In the genomic region with DNA sequence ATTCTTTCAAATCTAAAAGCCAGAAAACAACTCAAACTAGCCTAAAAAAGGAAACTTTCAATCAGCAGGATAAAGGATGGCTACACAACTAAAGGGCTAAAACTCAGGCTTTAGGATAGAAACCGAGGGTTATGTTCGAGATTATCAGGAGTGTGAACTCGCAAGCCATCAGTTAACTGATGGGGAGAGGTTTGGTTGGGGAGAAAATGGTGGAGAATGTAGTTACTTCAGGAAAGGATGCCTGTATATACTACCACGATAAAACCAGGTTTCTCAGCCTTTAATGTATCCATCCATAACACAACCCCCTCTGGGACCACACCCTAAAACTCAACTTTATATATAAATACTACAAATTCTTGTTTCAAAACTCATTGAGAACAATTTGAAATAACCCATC, we compare ENCODE assay signal across 20 cellular contexts. TPM values are rescaled to one million over a fixed set of nuclear protein-coding genes. Genes with fewer than 3 reads are reported as not detected.
DNase-seq lines count a peak whose midpoint lies in the region; ATAC-seq, FAIRE-seq and TF ChIP-seq lines count a peak whose summit lies in the region.
"Had no signal": no experiment of that assay in that cellular context is flagged by ENCODE, and none has a peak within 500 bp of the region (broad histone marks: within the 10 kb centered on the region; RNA-seq: fewer than 3 reads in every experiment).

No MANE protein-coding gene starts in this region.

- H3K4me3 ChIP-seq in CD4-positive, CD25-positive, alpha-beta regulatory T cell (ENCODE audit: low read depth, low read length): no peak overlapping the region
- H3K4me3 ChIP-seq: esophagus squamous epithelium, skin epidermis, stomach, upper lobe of right lung had no signal

- no peaks in the 10 kb centered on the region for H3K9me3 Mint-ChIP-seq in CD4-positive, CD25-positive, alpha-beta regulatory T cell
- no peaks in the 10 kb centered on the region for H3K9me3 Mint-ChIP-seq in activated naive CD8-positive, alpha-beta T cell treated with anti-CD3 and anti-CD28 coated beads for 36 hours
- H3K9me3 Mint-ChIP-seq in naive B cell (no peaks in the 10 kb centered on the region), immature natural killer cell (no peaks in the 10 kb centered on the region)
- H3K9me3 Mint-ChIP-seq: neural crest cell had no signal

- H3K4me1 Mint-ChIP-seq in CD4-positive, CD25-positive, alpha-beta regulatory T cell: peaks cover 2 to 19% (median 7%) of the 10 kb centered on the region in 4 donors
- H3K4me1 Mint-ChIP-seq in activated naive CD8-positive, alpha-beta T cell treated with anti-CD3 and anti-CD28 coated beads for 36 hours: peaks cover 5% of the 10 kb centered on the region
- H3K4me1 Mint-ChIP-seq in naive B cell (peaks cover 0 to 4% (median under 1%) of the 10 kb centered on the region in 3 donors), immature natural killer cell (peaks cover 2 to 28% of the 10 kb centered on the region in 2 donors)

- no peak for ATAC-seq in CD4-positive, CD25-positive, alpha-beta regulatory T cell (ENCODE audit: low read depth in 2 of 2)
- ATAC-seq in naive B cell (ENCODE audit: low read depth in 2 of 2) (no peak), GM18909 (IDR thresholded peaks at IDR 0.05; ENCODE audit: poor library complexity, unreplicated experiment) (no peak)
- ATAC-seq: left cardiac atrium, upper lobe of right lung had no signal

- H3K27ac Mint-ChIP-seq in CD4-positive, CD25-positive, alpha-beta regulatory T cell: peak overlapping the region in 2 of 3 donors; percentile 12 to 57
- H3K27ac Mint-ChIP-seq in activated naive CD8-positive, alpha-beta T cell treated with anti-CD3 and anti-CD28 coated beads for 36 hours: peak overlapping the region; percentile 30
- H3K27ac Mint-ChIP-seq in naive B cell (peak overlapping the region in 4 of 6 donors; percentile 10 to 84 (median 50)), immature natural killer cell (peak overlapping the region in 3 of 6 donors; percentile 15 to 48 (median 17))

- no peaks in the 10 kb centered on the region for H3K9me3 ChIP-seq in CD4-positive, CD25-positive, alpha-beta regulatory T cell (ENCODE audit: control insufficient read depth in 2 of 2, low read length in 2 of 2)
- H3K9me3 ChIP-seq: esophagus squamous epithelium, stomach, upper lobe of right lung had no signal

- no peaks in the 10 kb centered on the region for H3K27me3 ChIP-seq in CD4-positive, CD25-positive, alpha-beta regulatory T cell (ENCODE audit: control insufficient read depth, insufficient read depth, low read length)
- H3K27me3 ChIP-seq: esophagus squamous epithelium, stomach, upper lobe of right lung had no signal

- H3K27me3 Mint-ChIP-seq in CD4-positive, CD25-positive, alpha-beta regulatory T cell: peaks cover 4% of the 10 kb centered on the region
- no peaks in the 10 kb centered on the region for H3K27me3 Mint-ChIP-seq in activated naive CD8-positive, alpha-beta T cell treated with anti-CD3 and anti-CD28 coated beads for 36 hours
- H3K27me3 Mint-ChIP-seq in naive B cell (no peaks in the 10 kb centered on the region), immature natural killer cell (ENCODE audit: low read depth in 3 of 3) (peaks cover 11 to 23% (median 15%) of the 10 kb centered on the region in 3 donors)

- peaks cover 70% of the 10 kb centered on the region for H3K36me3 ChIP-seq in CD4-positive, CD25-positive, alpha-beta regulatory T cell (ENCODE audit: control insufficient read depth, insufficient read depth, low read length)

- H3K4me3 Mint-ChIP-seq in CD4-positive, CD25-positive, alpha-beta regulatory T cell: no peak overlapping the region
- no peak overlapping the region for H3K4me3 Mint-ChIP-seq in activated naive CD8-positive, alpha-beta T cell treated with anti-CD3 and anti-CD28 coated beads for 36 hours
- peak overlapping the region in 1 of 8 donors; percentile 16 for H3K4me3 Mint-ChIP-seq in naive B cell
- H3K4me3 Mint-ChIP-seq in immature natural killer cell: no peak overlapping the region
- H3K4me3 Mint-ChIP-seq: neural crest cell had no signal

- H3K27ac ChIP-seq in CD4-positive, CD25-positive, alpha-beta regulatory T cell (ENCODE audit: insufficient read depth, low read length, poor library complexity, severe bottlenecking): no peak overlapping the region
- H3K27ac ChIP-seq: esophagus squamous epithelium, RWPE1, skin epidermis, stomach, upper lobe of right lung had no signal

- H3K36me3 Mint-ChIP-seq in CD4-positive, CD25-positive, alpha-beta regulatory T cell: peaks cover 41% of the 10 kb centered on the region
- H3K36me3 Mint-ChIP-seq in activated naive CD8-positive, alpha-beta T cell treated with anti-CD3 and anti-CD28 coated beads for 36 hours: peaks cover 53% of the 10 kb centered on the region
- peaks cover 7 to 22% of the 10 kb centered on the region in 2 donors for H3K36me3 Mint-ChIP-seq in naive B cell
- peaks cover 0 to 33% (median 22%) of the 10 kb centered on the region in 3 donors for H3K36me3 Mint-ChIP-seq in immature natural killer cell

- no peaks in the 10 kb centered on the region for H3K4me1 ChIP-seq in CD4-positive, CD25-positive, alpha-beta regulatory T cell (ENCODE audit: control insufficient read depth, insufficient read depth, low read length, poor library complexity, severe bottlenecking)
- H3K4me1 ChIP-seq: upper lobe of right lung had no signal

- FAIRE-seq in GM12891 (lab: Jason Lieb, UNC): no peak

- DNase-seq in CD4-positive, CD25-positive, alpha-beta regulatory T cell: no peak
- no peak for DNase-seq in GM12891 (ENCODE audit: insufficient read length, low spot score)
- DNase-seq in activated naive CD8-positive, alpha-beta T cell treated with anti-CD3 and anti-CD28 coated beads for 36 hours: no peak
- DNase-seq in naive B cell: no peak
- no peak for DNase-seq in immature natural killer cell
- no peak for DNase-seq in T-helper 9 cell
- DNase-seq: anterior cingulate cortex; central memory CD4-positive, alpha-beta T cell; effector CD4-positive, alpha-beta T cell; esophagus squamous epithelium; left cardiac atrium; mesendoderm; NCI-H1436; NCI-H524 treated with DMSO at 0.1 percent for 48 hours; stomach; upper lobe of right lung had no signal

- peak; percentile 53; the same call in 1 of the 2 replicates for TF ChIP-seq POLR2A in GM12891 (IDR thresholded peaks at IDR 0.05; ENCODE audit: low read depth, low read length)

TF ChIP-seq in GM12891, 5 proteins besides CTCF, POLR2A, EP300 and RAD21:
- TF ChIP-seq POLR2AphosphoS5 (IDR thresholded peaks at IDR 0.05; ENCODE audit: low read depth, low read length) (no peak), SPI1 (IDR thresholded peaks at IDR 0.05; ENCODE audit: low read depth, low read length) (no peak), PAX5 (IDR thresholded peaks at IDR 0.05; ENCODE audit: insufficient read depth, low read length, severe bottlenecking) (no peak), TAF1 (IDR thresholded peaks at IDR 0.05; ENCODE audit: low read depth, low read length) (no peak), POU2F2 (IDR thresholded peaks at IDR 0.05; ENCODE audit: low read depth, low read length) (no peak)

RNA-seq across cellular contexts. Expression of a gene that starts 22.2 kb away (rescaled TPM):
- total RNA-seq in CD4-positive, CD25-positive, alpha-beta regulatory T cell: 631 TPM
- polyA plus RNA-seq in CD4-positive, CD25-positive, alpha-beta regulatory T cell: 100 to 1,000 TPM; 187 to 233 (median 205) TPM
- 174 TPM for polyA plus RNA-seq in GM12891 (2012; ENCODE audit: low read depth, missing spikeins)
- 100 to 1,000 TPM; 289 to 291 TPM for total RNA-seq in activated naive CD8-positive, alpha-beta T cell treated with anti-CD3 and anti-CD28 coated beads for 36 hours
- polyA plus RNA-seq in naive B cell (ENCODE audit: low read depth in 6 of 6) (100 to 1,000 TPM; 190 to 378 (median 318) TPM), immature natural killer cell (100 to 1,000 TPM; 133 to 223 (median 191) TPM)
